14 cellular contexts compared by ENCODE assay signal in genomic region chr4:84032372-84032771, GRCh38.
DNase-seq lines count a peak whose midpoint lies in the region; ATAC-seq and TF ChIP-seq lines count a peak whose summit lies in the region.
"Had no signal": no experiment of that assay in that cellular context is flagged by ENCODE, and none has a peak within 500 bp of the region (broad histone marks: within the 10 kb centered on the region; RNA-seq: fewer than 3 reads in every experiment).

No MANE protein-coding gene starts in this region.

- no peaks in the 10 kb centered on the region for H3K9me3 ChIP-seq in lower lobe of right lung
- H3K9me3 ChIP-seq: thyroid gland had no signal

- no peaks in the 10 kb centered on the region for H3K4me1 ChIP-seq in lower lobe of right lung
- H3K4me1 ChIP-seq: thyroid gland had no signal

- H3K27me3 ChIP-seq in GM06990 (replicated peaks; ENCODE audit: control insufficient read depth, insufficient read depth, low read length) (no peaks in the 10 kb centered on the region; the same call in 1 of the 2 replicates), lower lobe of right lung (ENCODE audit: low read depth) (no peaks in the 10 kb centered on the region)
- H3K27me3 ChIP-seq: thyroid gland had no signal

- H3K4me3 ChIP-seq in GM06990 (replicated peaks; ENCODE audit: low read depth, low read length) (no peak overlapping the region), lower lobe of right lung (no peak overlapping the region)
- H3K4me3 ChIP-seq: K562, thyroid gland had no signal

- peak; percentile 78 for ATAC-seq in GM19463 (IDR thresholded peaks at IDR 0.05; ENCODE audit: unreplicated experiment)
- peak; percentile 83 for ATAC-seq in HG02885 (IDR thresholded peaks at IDR 0.05; ENCODE audit: poor library complexity, unreplicated experiment)
- peak; percentile 74 for ATAC-seq in HG03575 (IDR thresholded peaks at IDR 0.05; ENCODE audit: extremely low read depth, insufficient number of reproducible peaks, low FRiP score, unreplicated experiment)
- no peak for ATAC-seq in lower lobe of right lung
- ATAC-seq in left ventricle myocardium superior, result no peak
- ATAC-seq: K562, T-cell had no signal

- H3K27ac ChIP-seq in lower lobe of right lung, result no peak overlapping the region
- H3K27ac ChIP-seq: thyroid gland had no signal

- H3K36me3 ChIP-seq in GM06990 (ENCODE audit: control insufficient read depth, insufficient read depth, low read length) (no peaks in the 10 kb centered on the region), lower lobe of right lung (no peaks in the 10 kb centered on the region)
- H3K36me3 ChIP-seq: thyroid gland had no signal

- DNase-seq in GM06990 (ENCODE audit: extremely low read depth, insufficient read length) (peak; percentile 51), NCI-H1436 treated with DMSO at 0.1 percent for 48 hours (lab: John Stamatoyannopoulos, UW) (no peak), lower lobe of right lung (no peak), left ventricle myocardium superior (no peak), NCI-H2081 treated with DMSO at 0.1 percent for 48 hours (lab: John Stamatoyannopoulos, UW) (no peak)
- DNase-seq: effector CD4-positive, alpha-beta T cell; NCI-H526; retina; T-cell; thyroid gland had no signal

- TF ChIP-seq CTCF in GM06990 (IDR thresholded peaks at IDR 0.05; ENCODE audit: insufficient read depth, low read length, poor library complexity, severe bottlenecking), result no peak
- TF ChIP-seq CTCF in lower lobe of right lung (IDR thresholded peaks at IDR 0.05), result no peak

- intact Hi-C loops in lower lobe of right lung (cut with DNase I), result no loop called here
- intact Hi-C loops in left ventricle myocardium superior (cut with micrococcal nuclease), result no loop called here

Comparison
In these comparisons a context has a peak if more than half of its experiments do, and no peak if none do; other contexts are left out.
1. ATAC-seq: peak in GM19463 (single experiment), HG02885 (single experiment) and HG03575 (single experiment); none in lower lobe of right lung (0 of 2) and left ventricle myocardium superior (single experiment).